Comparison of ENCODE assay signal across 12 cellular contexts in the genomic region with DNA sequence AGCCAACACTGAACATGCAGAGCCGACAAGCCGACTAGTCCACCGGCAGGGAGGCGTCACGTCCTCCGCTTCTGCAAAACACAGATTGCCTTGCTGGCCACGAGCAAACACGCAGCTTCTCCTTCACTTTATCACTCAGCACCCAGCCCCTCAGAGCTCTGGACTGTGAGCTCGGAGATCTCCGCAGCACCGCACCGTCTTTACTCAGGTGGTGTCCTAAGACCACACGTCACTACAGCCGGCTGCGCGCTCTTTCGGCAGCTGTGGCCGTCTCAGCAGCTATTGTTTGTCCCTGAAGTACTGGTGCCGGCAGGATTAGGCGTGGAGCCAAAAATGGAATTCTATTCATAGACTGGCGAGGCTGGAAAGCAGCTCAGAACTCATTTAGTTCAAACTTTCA.
A peak's percentile ranks its signal among the peaks of the same experiment; 100 is the strongest.
DNase-seq lines count a peak whose midpoint lies in the region; ATAC-seq, FAIRE-seq and TF ChIP-seq lines count a peak whose summit lies in the region.
"Had no signal": no experiment of that assay in that cellular context is flagged by ENCODE, and none has a peak within 500 bp of the region (broad histone marks: within the 10 kb centered on the region; RNA-seq: fewer than 3 reads in every experiment).

No MANE protein-coding gene starts in this region.

- H2AFZ ChIP-seq in HCT116 (ENCODE audit: low read depth, low read length, poor library complexity, severe bottlenecking), result no peak overlapping the region
- H2AFZ ChIP-seq in astrocyte (ENCODE audit: low read depth, low read length), result peak overlapping the region; percentile 30
- no peak overlapping the region for H2AFZ ChIP-seq in hepatocyte

- H3K36me3 ChIP-seq in HCT116 (ENCODE audit: control insufficient read depth in 1 of 2, insufficient read depth in 2 of 2, low read length in 2 of 2) (peaks cover 35 to 68% of the 10 kb centered on the region in 2 experiments), astrocyte (ENCODE audit: insufficient read depth, low read length) (peaks cover 10% of the 10 kb centered on the region), hepatocyte (replicated peaks; ENCODE audit: insufficient read depth, low read depth) (no peaks in the 10 kb centered on the region), sigmoid colon (no peaks in the 10 kb centered on the region)

- TF ChIP-seq RAD21 in HCT116 (IDR thresholded peaks at IDR 0.05; ENCODE audit: low read depth), result no peak

- H3K4me1 Mint-ChIP-seq in astrocyte (ENCODE audit: low read depth, unreplicated experiment), result peaks cover 11% of the 10 kb centered on the region
- H3K4me1 Mint-ChIP-seq in stimulated activated naive B cell treated with anti-CD40 and anti-IgM and Interleukin-4, amounts not matched to agents 10 μg/mL and 1 μg/mL and 100 μg/mL, for 72 hours, result no peaks in the 10 kb centered on the region
- H3K4me1 Mint-ChIP-seq: T-helper 17 cell had no signal

- ATAC-seq in HCT116 (peak; percentile 23; the same call in 1 of the 2 replicates), HG03520 (IDR thresholded peaks at IDR 0.05; ENCODE audit: unreplicated experiment) (no peak)
- no peak for ATAC-seq in stimulated activated naive B cell treated with anti-CD40 and anti-IgM and Interleukin-4, amounts not matched to agents 10 μg/mL and 1 μg/mL and 100 μg/mL, for 72 hours (replicated peaks)
- ATAC-seq: T-helper 17 cell had no signal

- H3K4me2 ChIP-seq in HCT116 (ENCODE audit: low read length), result no peak overlapping the region
- peak overlapping the region; percentile 86 for H3K4me2 ChIP-seq in astrocyte (ENCODE audit: low read length)
- peak overlapping the region; percentile 65 for H3K4me2 ChIP-seq in hepatocyte
- H3K4me2 ChIP-seq: KMS-11 had no signal

- no peaks in the 10 kb centered on the region for H3K9me2 ChIP-seq in HCT116 (ENCODE audit: insufficient read depth)
- no peaks in the 10 kb centered on the region for H3K9me2 ChIP-seq in hepatocyte (replicated peaks; ENCODE audit: insufficient read depth)

- H3K9me3 Mint-ChIP-seq in astrocyte (ENCODE audit: unreplicated experiment), result no peaks in the 10 kb centered on the region
- H3K9me3 Mint-ChIP-seq in stimulated activated naive B cell treated with anti-CD40 and anti-IgM and Interleukin-4, amounts not matched to agents 10 μg/mL and 1 μg/mL and 100 μg/mL, for 72 hours, result no peaks in the 10 kb centered on the region

- POLR2A ChIA-PET in HCT116 (lab: Charles Lee), result no interaction called here

- intact Hi-C loops in HCT116 (cut with micrococcal nuclease), result no loop called here
- intact Hi-C loops in sigmoid colon (cut with DNase I), result no loop called here

- H3K4me3 ChIP-seq in HCT116 (replicated peaks in 1 of 2; ENCODE audit: low read depth in 1 of 2, low read length in 2 of 2) (no peak overlapping the region), astrocyte (ENCODE audit: insufficient read depth, low read depth, low read length) (peak overlapping the region; percentile 56), hepatocyte (no peak overlapping the region), sigmoid colon (peak overlapping the region in 3 of 4 donors; percentile 1 to 43 (median 22))

- CTCF ChIA-PET in HCT116 (lab: Charles Lee), result no interaction called here

- no peaks in the 10 kb centered on the region for H3K27me3 Mint-ChIP-seq in astrocyte (ENCODE audit: low read depth, unreplicated experiment)
- no peaks in the 10 kb centered on the region for H3K27me3 Mint-ChIP-seq in stimulated activated naive B cell treated with anti-CD40 and anti-IgM and Interleukin-4, amounts not matched to agents 10 μg/mL and 1 μg/mL and 100 μg/mL, for 72 hours
- H3K27me3 Mint-ChIP-seq: T-helper 17 cell had no signal

- TF ChIP-seq CTCF in HCT116 (IDR thresholded peaks at IDR 0.05 in 2 of 3, conservative IDR thresholded peaks at IDR 0.05 in 1 of 3; ENCODE audit: borderline replicate concordance in 1 of 3, insufficient read depth in 1 of 3, low read depth in 2 of 3, low read length in 2 of 3) (no peak), astrocyte (IDR thresholded peaks at IDR 0.05; ENCODE audit: insufficient read depth, low read depth, low read length) (no peak), hepatocyte (IDR thresholded peaks at IDR 0.05; ENCODE audit: poor library complexity) (no peak), sigmoid colon (IDR thresholded peaks at IDR 0.05) (no peak), D721Med (IDR thresholded peaks at IDR 0.05; ENCODE audit: insufficient read depth, missing control alignments) (no peak)

- no TSS peak for BruUV-seq in HCT116 (replicated peaks; lab: Mats Ljungman, UMichigan)

- no peak for TF ChIP-seq POLR2A in HCT116 (IDR thresholded peaks at IDR 0.05; ENCODE audit: borderline replicate concordance, extremely low read depth, insufficient read depth, insufficient read length)
- TF ChIP-seq POLR2A in sigmoid colon (IDR thresholded peaks at IDR 0.05), result no peak

- H4K20me1 ChIP-seq in HCT116 (ENCODE audit: insufficient read depth) (peaks cover 94% of the 10 kb centered on the region), astrocyte (ENCODE audit: insufficient read depth, low read length) (peaks cover 68% of the 10 kb centered on the region), hepatocyte (ENCODE audit: insufficient read depth, poor library complexity, severe bottlenecking) (peaks cover 19% of the 10 kb centered on the region)

- H3K9me3 ChIP-seq in HCT116 (ENCODE audit: control insufficient read depth in 1 of 2, insufficient read depth in 1 of 2, low read depth in 1 of 2, low read length in 2 of 2) (no peaks in the 10 kb centered on the region), astrocyte (ENCODE audit: insufficient read depth, low read depth, low read length) (no peaks in the 10 kb centered on the region), hepatocyte (ENCODE audit: low read depth) (no peaks in the 10 kb centered on the region), sigmoid colon (no peaks in the 10 kb centered on the region)

- H3K4me1 ChIP-seq in HCT116 (ENCODE audit: control insufficient read depth in 1 of 2, insufficient read depth in 2 of 2, low read length in 2 of 2) (peaks cover 0 to 24% of the 10 kb centered on the region in 2 experiments; a peak in 2 of 4 replicates), astrocyte (ENCODE audit: insufficient read depth, low read length) (peaks cover 10% of the 10 kb centered on the region), hepatocyte (ENCODE audit: insufficient read depth) (no peaks in the 10 kb centered on the region), sigmoid colon (peaks cover 0 to 35% (median 17%) of the 10 kb centered on the region in 4 donors)

- no peak overlapping the region for H3K4me3 Mint-ChIP-seq in astrocyte (ENCODE audit: unreplicated experiment)
- H3K4me3 Mint-ChIP-seq in stimulated activated naive B cell treated with anti-CD40 and anti-IgM and Interleukin-4, amounts not matched to agents 10 μg/mL and 1 μg/mL and 100 μg/mL, for 72 hours, result no peak overlapping the region
- H3K4me3 Mint-ChIP-seq: T-helper 17 cell had no signal

- DNase-seq in HCT116 (ENCODE audit: low read depth, low spot score), result no peak
- peak; percentile 69 for DNase-seq in astrocyte (ENCODE audit: low read depth)
- DNase-seq in hepatocyte (ENCODE audit: low spot score), result peak; percentile 60
- peak; percentile 85 for DNase-seq in sigmoid colon
- no peak for DNase-seq in D721Med (ENCODE audit: insufficient read length, low spot score)
- no peak for DNase-seq in NCI-H526 treated with DMSO at 0.1 percent for 48 hours (lab: John Stamatoyannopoulos, UW)
- DNase-seq in stimulated activated naive B cell treated with anti-CD40 and anti-IgM and Interleukin-4, amounts not matched to agents 10 μg/mL and 1 μg/mL and 100 μg/mL, for 72 hours, result no peak
- DNase-seq: central memory CD4-positive, alpha-beta T cell; mesendoderm; T-helper 17 cell had no signal

- H3K27me3 ChIP-seq in HCT116 (ENCODE audit: insufficient read depth, low read length) (no peaks in the 10 kb centered on the region), astrocyte (ENCODE audit: insufficient read depth, low read length) (no peaks in the 10 kb centered on the region), hepatocyte (no peaks in the 10 kb centered on the region), sigmoid colon (no peaks in the 10 kb centered on the region)

- H3K9ac ChIP-seq in HCT116 (ENCODE audit: low read length), result no peak overlapping the region
- H3K9ac ChIP-seq in astrocyte (ENCODE audit: low read length), result peak overlapping the region; percentile 70
- H3K9ac ChIP-seq: KMS-11 had no signal

- no peak overlapping the region for H3K27ac Mint-ChIP-seq in astrocyte (ENCODE audit: unreplicated experiment)
- H3K27ac Mint-ChIP-seq in stimulated activated naive B cell treated with anti-CD40 and anti-IgM and Interleukin-4, amounts not matched to agents 10 μg/mL and 1 μg/mL and 100 μg/mL, for 72 hours, result no peak overlapping the region
- H3K27ac Mint-ChIP-seq: T-helper 17 cell had no signal

- RAD21 ChIA-PET in HCT116 (lab: Charles Lee; ENCODE audit: low non-redundant PET in 1 of 2, low total read pairs in 2 of 2, uncharacterized antibody in 2 of 2, unreplicated experiment in 2 of 2), result no interaction called here

- no peak for TF ChIP-seq EP300 in sigmoid colon (IDR thresholded peaks at IDR 0.05)

- FAIRE-seq in astrocyte (lab: Jason Lieb, UNC), result no peak
- no peak for FAIRE-seq in D721Med (lab: Jason Lieb, UNC)

- H3K79me2 ChIP-seq in HCT116 (ENCODE audit: insufficient read depth, low read length) (peaks cover 100% of the 10 kb centered on the region), astrocyte (ENCODE audit: insufficient read depth, low read length) (peaks cover 92% of the 10 kb centered on the region), hepatocyte (peaks cover 16% of the 10 kb centered on the region)

- H3K27ac ChIP-seq in HCT116 (ENCODE audit: low read depth, low read length) (no peak overlapping the region), astrocyte (ENCODE audit: low read depth, low read length) (peak overlapping the region; percentile 17), hepatocyte (no peak overlapping the region), sigmoid colon (peak overlapping the region in 3 of 4 donors; percentile 51 to 63 (median 60))
- H3K27ac ChIP-seq: KMS-11 had no signal

- H3K36me3 Mint-ChIP-seq in astrocyte (ENCODE audit: low read depth, unreplicated experiment), result peaks cover 19% of the 10 kb centered on the region
- H3K36me3 Mint-ChIP-seq in stimulated activated naive B cell treated with anti-CD40 and anti-IgM and Interleukin-4, amounts not matched to agents 10 μg/mL and 1 μg/mL and 100 μg/mL, for 72 hours, result no peaks in the 10 kb centered on the region

- 48% methylated on average over 21 of the region's 21 CpGs for WGBS in hepatocyte (ENCODE audit: low lambda C conversion rate, missing lambda C conversion rate)
- 72 to 74% methylated on average over 21 of the region's 21 CpGs for WGBS in sigmoid colon, 2 donors

TF ChIP-seq in HCT116, 20 proteins besides CTCF, POLR2A, EP300 and RAD21 (continues in another document):
- TF ChIP-seq POLR2AphosphoS5 (IDR thresholded peaks at IDR 0.05; ENCODE audit: low read depth, low read length) (no peak), ZFX (IDR thresholded peaks at IDR 0.05) (no peak), TCF7L2 (IDR thresholded peaks at IDR 0.05; ENCODE audit: borderline replicate concordance, extremely low read depth, insufficient read depth, insufficient read length) (no peak), SP1 (IDR thresholded peaks at IDR 0.05; ENCODE audit: low read depth) (no peak)
- TF ChIP-seq, protein P1, sequence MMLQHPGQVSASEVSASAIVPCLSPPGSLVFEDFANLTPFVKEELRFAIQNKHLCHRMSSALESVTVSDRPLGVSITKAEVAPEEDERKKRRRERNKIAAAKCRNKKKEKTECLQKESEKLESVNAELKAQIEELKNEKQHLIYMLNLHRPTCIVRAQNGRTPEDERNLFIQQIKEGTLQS (IDR thresholded peaks at IDR 0.05), result no peak

Comparison
In these comparisons a context has a peak if more than half of its experiments do, and no peak if none do; other contexts are left out.
1. DNase-seq: peak in astrocyte (single experiment), hepatocyte (single experiment) and sigmoid colon (single experiment); none in HCT116 (single experiment), D721Med (single experiment), NCI-H526 treated with DMSO at 0.1 percent for 48 hours (single experiment) and stimulated activated naive B cell treated with anti-CD40 and anti-IgM and Interleukin-4, amounts not matched to agents 10 μg/mL and 1 μg/mL and 100 μg/mL, for 72 hours (single experiment).
2. H3K27ac ChIP-seq: peak in astrocyte (single experiment) and sigmoid colon (3 of 4); none in HCT116 (single experiment) and hepatocyte (single experiment).
3. H3K4me3 ChIP-seq: peak in astrocyte (single experiment) and sigmoid colon (3 of 4); none in HCT116 (0 of 2) and hepatocyte (single experiment).